Comparison of ENCODE assay signal across 39 cellular contexts in genomic region chr9:26951794-26952193, GRCh38. TPM values are rescaled to one million over a fixed set of nuclear protein-coding genes. Genes with fewer than 3 reads are reported as not detected.
"Had no signal": no experiment of that assay in that cellular context is flagged by ENCODE, and none has a peak within 500 bp of the region (broad histone marks: within the 10 kb centered on the region; RNA-seq: fewer than 3 reads in every experiment).

No MANE protein-coding gene starts in this region.

- H3K4me3 ChIP-seq: esophagus muscularis mucosa, gastrocnemius medialis, heart right ventricle had no signal

- FAIRE-seq: astrocyte, bronchial epithelial cell, colon had no signal

- H3K4me1 ChIP-seq: foreskin keratinocyte had no signal

- DNase-seq: activated CD4-positive, alpha-beta memory T cell treated with anti-CD3 and anti-CD28 coated beads for 36 hours; activated CD4-positive, alpha-beta T cell treated with anti-CD3 and anti-CD28 coated beads for 36 hours; activated CD4-positive, alpha-beta T cell treated with anti-CD3 and anti-CD28 coated beads, Interleukin-2, amount 10 ng/mL, durations not matched to agents 24 days and 14 days; activated CD4-positive, CD25-positive, alpha-beta regulatory T cell; activated CD4-positive, CD25-positive, alpha-beta regulatory T cell treated with anti-CD3 and anti-CD28 coated beads, Interleukin-2, amount 50 U/mL, for 72 hours; activated CD8-positive, alpha-beta memory T cell treated with anti-CD3 and anti-CD28 coated beads, Interleukin-2, amount 10 ng/mL, durations not matched to agents 7 days and 5 days; activated CD8-positive, alpha-beta memory T cell treated with anti-CD3 and anti-CD28 coated beads, Interleukin-2, amount 50 U/mL, for 48 hours; activated CD8-positive, alpha-beta T cell treated with anti-CD3 and anti-CD28 coated beads, Interleukin-2, amount 10 ng/mL, durations not matched to agents 7 days and 5 days; activated gamma-delta T cell; activated naive CD4-positive, alpha-beta T cell; activated naive CD4-positive, alpha-beta T cell treated with anti-CD3 and anti-CD28 coated beads, Interleukin-2, amount 10 ng/mL, durations not matched to agents 7 days and 5 days; activated naive CD8-positive, alpha-beta T cell treated with anti-CD3 and anti-CD28 coated beads, Interleukin-2, amount 10 ng/mL, durations not matched to agents 7 days and 5 days; activated T-cell treated with anti-CD3 and anti-CD28 coated beads for 4 hours; activated T-cell treated with anti-CD3 and anti-CD28 coated beads, Interleukin-2, amount 50 U/mL, for 24 hours; activated T-cell treated with anti-CD3 and anti-CD28 coated beads, Interleukin-2, amount 50 U/mL, for 72 hours; amniotic stem cell; anterior cingulate cortex; brain microvascular endothelial cell; cortex of kidney; dermis blood vessel endothelial cell; effector CD4-positive, alpha-beta T cell; effector memory CD8-positive, alpha-beta T cell; erythroblast; foreskin keratinocyte; gastrocnemius medialis; heart right ventricle; T-helper 1 cell; T-helper 17 cell; T1000 had no signal

- ATAC-seq: activated CD4-positive, alpha-beta T cell treated with anti-CD3 and anti-CD28 coated beads for 36 hours; activated CD8-positive, alpha-beta memory T cell treated with anti-CD3 and anti-CD28 coated beads, Interleukin-2, amount 10 ng/mL, durations not matched to agents 7 days and 5 days; activated CD8-positive, alpha-beta T cell treated with anti-CD3 and anti-CD28 coated beads, Interleukin-2, amount 10 ng/mL, durations not matched to agents 7 days and 5 days; activated naive CD4-positive, alpha-beta T cell treated with anti-CD3 and anti-CD28 coated beads, Interleukin-2, amount 50 U/mL, for 72 hours; activated T-cell treated with anti-CD3 and anti-CD28 coated beads, Interleukin-2, amount 50 U/mL, for 72 hours; effector memory CD8-positive, alpha-beta T cell; foreskin keratinocyte; gastrocnemius medialis; heart right ventricle; T-helper 17 cell had no signal

- H3K36me3 ChIP-seq: brain microvascular endothelial cell, esophagus muscularis mucosa, gastrocnemius medialis, heart right ventricle had no signal

- H3K9me3 ChIP-seq: esophagus muscularis mucosa, gastrocnemius medialis, heart right ventricle had no signal

- H3K27me3 ChIP-seq: brain microvascular endothelial cell, esophagus muscularis mucosa, foreskin keratinocyte, gastrocnemius medialis, heart right ventricle had no signal

- H3K27ac ChIP-seq: brain microvascular endothelial cell, esophagus muscularis mucosa, foreskin keratinocyte, gastrocnemius medialis, heart right ventricle had no signal

RNA-seq across cellular contexts. Expression of gene LRRC19, which starts 53.7 kb away (rescaled TPM):
- total RNA-seq: activated CD4-positive, alpha-beta memory T cell treated with anti-CD3 and anti-CD28 coated beads for 36 hours; activated CD4-positive, alpha-beta T cell treated with anti-CD3 and anti-CD28 coated beads for 36 hours; activated CD4-positive, alpha-beta T cell treated with anti-CD3 and anti-CD28 coated beads, Interleukin-2, amount 10 ng/mL, durations not matched to agents 24 days and 14 days; activated CD8-positive, alpha-beta memory T cell treated with anti-CD3 and anti-CD28 coated beads for 36 hours; activated CD8-positive, alpha-beta memory T cell treated with anti-CD3 and anti-CD28 coated beads, Interleukin-2, amount 10 ng/mL, durations not matched to agents 7 days and 5 days; activated CD8-positive, alpha-beta T cell treated with anti-CD3 and anti-CD28 coated beads, Interleukin-2, amount 10 ng/mL, durations not matched to agents 7 days and 5 days; activated naive CD4-positive, alpha-beta T cell treated with anti-CD3 and anti-CD28 coated beads, Interleukin-2, amount 50 U/mL, for 72 hours; activated naive CD8-positive, alpha-beta T cell treated with anti-CD3 and anti-CD28 coated beads, Interleukin-2, amount 10 ng/mL, durations not matched to agents 7 days and 5 days; activated T-cell treated with anti-CD3 and anti-CD28 coated beads, Interleukin-2, amount 50 U/mL, for 72 hours; astrocyte; bronchial epithelial cell; cardiac septum; cerebellum; dermis blood vessel endothelial cell; esophagus muscularis mucosa; foreskin keratinocyte; glomerular endothelial cell; heart right ventricle; T-helper 17 cell had no signal
- polyA plus RNA-seq: adipose tissue, foreskin keratinocyte, heart right ventricle had no signal
